ENCODE assay signal across 29 cellular contexts in genomic region chr2:53569957-53570727, GRCh38.
DNase-seq lines count a peak whose midpoint lies in the region; ATAC-seq, FAIRE-seq and TF ChIP-seq lines count a peak whose summit lies in the region.
"Had no signal": no experiment of that assay in that cellular context is flagged by ENCODE, and none has a peak within 500 bp of the region (broad histone marks: within the 10 kb centered on the region; RNA-seq: fewer than 3 reads in every experiment).

No MANE protein-coding gene starts in this region.

- no peak overlapping the region for H3K4me3 Mint-ChIP-seq in Calu3 (ENCODE audit: low read depth, unreplicated experiment)
- H3K4me3 Mint-ChIP-seq: activated CD8-positive, alpha-beta T cell treated with anti-CD3 and anti-CD28 coated beads, Interleukin-2, amount 10 ng/mL, durations not matched to agents 7 days and 5 days; naive B cell had no signal

- ATAC-seq in Right ventricle myocardium superior (ENCODE audit: poor library complexity) (no peak), HG02623 (IDR thresholded peaks at IDR 0.05; ENCODE audit: unreplicated experiment) (no peak)
- ATAC-seq: activated CD8-positive, alpha-beta T cell treated with anti-CD3 and anti-CD28 coated beads, Interleukin-2, amount 10 ng/mL, durations not matched to agents 7 days and 5 days; gastrocnemius medialis had no signal

- H3K4me1 Mint-ChIP-seq in Calu3 (ENCODE audit: low read depth, unreplicated experiment), result no peaks in the 10 kb centered on the region
- H3K4me1 Mint-ChIP-seq: naive B cell had no signal

- DNase-seq in left ventricle myocardium inferior (no peak), Right ventricle myocardium superior (no peak), NCI-H524 treated with DMSO at 0.1 percent for 48 hours (lab: John Stamatoyannopoulos, UW) (peak; percentile 22), bronchial epithelial cell (ENCODE audit: low read depth) (peak; percentile 49), Calu3 (no peak)
- DNase-seq in activated CD4-positive, CD25-positive, alpha-beta regulatory T cell treated with anti-CD3 and anti-CD28 coated beads, Interleukin-2, amount 50 U/mL, for 72 hours, result no peak
- no peak for DNase-seq in activated CD4-positive, alpha-beta T cell treated with anti-CD3 and anti-CD28 coated beads, Interleukin-2, amount 50 U/mL, for 48 hours
- DNase-seq: activated CD4-positive, CD25-positive, alpha-beta regulatory T cell; activated CD8-positive, alpha-beta T cell treated with anti-CD3 and anti-CD28 coated beads, Interleukin-2, amount 10 ng/mL, durations not matched to agents 7 days and 5 days; activated naive CD4-positive, alpha-beta T cell; activated T-cell treated with anti-CD3 and anti-CD28 coated beads, Interleukin-2, amount 50 U/mL, for 1 hour; amniotic stem cell; caudate nucleus; dorsolateral prefrontal cortex; erythroblast; gastrocnemius medialis; GDM1; kidney; naive B cell; NCI-H1105; NCI-H2081 treated with DMSO at 0.1 percent for 48 hours; NCI-H748 treated with DMSO at 0.1 percent for 48 hours; occipital lobe; uterus had no signal

- no peak for FAIRE-seq in bronchial epithelial cell (lab: Jason Lieb, UNC)
- FAIRE-seq: A549, H54, kidney had no signal

- CTCF ChIA-PET in Calu3 (lab: Charles Lee), result no interaction called here

- no peaks in the 10 kb centered on the region for H3K36me3 ChIP-seq in left ventricle myocardium inferior
- H3K36me3 ChIP-seq in bronchial epithelial cell (ENCODE audit: control insufficient read depth, insufficient read depth, low read length), result no peaks in the 10 kb centered on the region
- H3K36me3 ChIP-seq: BLaER1, gastrocnemius medialis, uterus had no signal

- no peaks in the 10 kb centered on the region for H3K27me3 ChIP-seq in left ventricle myocardium inferior (ENCODE audit: low read depth)
- H3K27me3 ChIP-seq in bronchial epithelial cell (ENCODE audit: control insufficient read depth, insufficient read depth, low read length), result no peaks in the 10 kb centered on the region
- H3K27me3 ChIP-seq: BLaER1, dorsolateral prefrontal cortex, gastrocnemius medialis, uterus had no signal

- H3K4me1 ChIP-seq in left ventricle myocardium inferior, result no peaks in the 10 kb centered on the region
- H3K4me1 ChIP-seq: A549, BLaER1, gastrocnemius medialis, uterus had no signal

- H3K9me3 Mint-ChIP-seq in Calu3 (ENCODE audit: low read depth, unreplicated experiment), result no peaks in the 10 kb centered on the region

- no peaks in the 10 kb centered on the region for H3K27me3 Mint-ChIP-seq in Calu3 (ENCODE audit: unreplicated experiment)

- no peaks in the 10 kb centered on the region for H3K9me3 ChIP-seq in left ventricle myocardium inferior (replicated peaks)
- H3K9me3 ChIP-seq: A549, BLaER1, gastrocnemius medialis, uterus had no signal

- no TSS peak for BruUV-seq in Calu3 (replicated peaks; lab: Mats Ljungman, UMichigan)

- H3K4me3 ChIP-seq in left ventricle myocardium inferior (no peak overlapping the region), bronchial epithelial cell (ENCODE audit: low read depth, low read length) (no peak overlapping the region)
- H3K4me3 ChIP-seq: A549, BLaER1, dorsolateral prefrontal cortex, gastrocnemius medialis, SK-N-MC, uterus had no signal

- no peak overlapping the region for H3K27ac Mint-ChIP-seq in Calu3 (ENCODE audit: unreplicated experiment)
- H3K27ac Mint-ChIP-seq: activated CD8-positive, alpha-beta T cell treated with anti-CD3 and anti-CD28 coated beads, Interleukin-2, amount 10 ng/mL, durations not matched to agents 7 days and 5 days; naive B cell had no signal

- intact Hi-C loops in left ventricle myocardium inferior (cut with micrococcal nuclease) (no loop called here), Right ventricle myocardium superior (cut with DNase I) (no loop called here), Calu3 (cut with micrococcal nuclease; ENCODE audit: unreplicated experiment) (no loop called here)

- no peak overlapping the region for H3K27ac ChIP-seq in left ventricle myocardium inferior (replicated peaks)
- H3K27ac ChIP-seq: A549, BLaER1, dorsolateral prefrontal cortex, gastrocnemius medialis, SK-N-MC, uterus had no signal

- TF ChIP-seq CTCF in left ventricle myocardium inferior (IDR thresholded peaks at IDR 0.05; ENCODE audit: borderline replicate concordance) (peak; percentile 22), bronchial epithelial cell (IDR thresholded peaks at IDR 0.05; ENCODE audit: insufficient read depth, low read length, severe bottlenecking) (no peak), Calu3 (IDR thresholded peaks at IDR 0.05; ENCODE audit: unreplicated experiment) (no peak)

- no peaks in the 10 kb centered on the region for H3K36me3 Mint-ChIP-seq in Calu3 (ENCODE audit: insufficient read depth, unreplicated experiment)
- H3K36me3 Mint-ChIP-seq: naive B cell had no signal

Comparison
In these comparisons a context has a peak if more than half of its experiments do, and no peak if none do; other contexts are left out.
1. DNase-seq: peak in NCI-H524 treated with DMSO at 0.1 percent for 48 hours (single experiment) and bronchial epithelial cell (single experiment); none in left ventricle myocardium inferior (single experiment), Right ventricle myocardium superior (single experiment), activated CD4-positive, CD25-positive, alpha-beta regulatory T cell treated with anti-CD3 and anti-CD28 coated beads, Interleukin-2, amount 50 U/mL, for 72 hours (single experiment), Calu3 (single experiment) and activated CD4-positive, alpha-beta T cell treated with anti-CD3 and anti-CD28 coated beads, Interleukin-2, amount 50 U/mL, for 48 hours (0 of 2).